20 cellular contexts compared by ENCODE assay signal in genomic region chr7:378041-378420, GRCh38.
DNase-seq lines count a peak whose midpoint lies in the region; ATAC-seq and TF ChIP-seq lines count a peak whose summit lies in the region.
"Had no signal": no experiment of that assay in that cellular context is flagged by ENCODE, and none has a peak within 500 bp of the region (broad histone marks: within the 10 kb centered on the region; RNA-seq: fewer than 3 reads in every experiment).

No MANE protein-coding gene starts in this region.

- H3K36me3 ChIP-seq in heart right ventricle (no peaks in the 10 kb centered on the region), tibial artery (no peaks in the 10 kb centered on the region)
- H3K36me3 ChIP-seq: uterus had no signal

- intact Hi-C loops in Right ventricle myocardium inferior (cut with DNase I): no loop called here
- intact Hi-C loops in heart right ventricle (cut with DNase I): loop anchor here in 1 of 10 donors (10.0 kb wide), 1 partner anchor 117 kb away; no protein-coding TSS in a partner anchor
- intact Hi-C loops in tibial artery (cut with DNase I; ENCODE audit: low total_unique reads): no loop called here

- TF ChIP-seq CTCF in heart right ventricle (IDR thresholded peaks at IDR 0.05) (no peak), WTC11 (IDR thresholded peaks at IDR 0.05) (no peak), glutamatergic neuron (IDR thresholded peaks at IDR 0.05; ENCODE audit: partially characterized antibody, unreplicated experiment) (no peak), tibial artery (IDR thresholded peaks at IDR 0.05) (no peak)

- H3K4me1 ChIP-seq in heart right ventricle (peaks cover 0 to 24% (median 13%) of the 10 kb centered on the region in 9 donors), tibial artery (peaks cover 0 to 15% (median 7%) of the 10 kb centered on the region in 4 donors)
- H3K4me1 ChIP-seq: uterus had no signal

- H3K27me3 ChIP-seq in heart right ventricle (peaks cover 0 to 57% (median 41%) of the 10 kb centered on the region in 7 donors), tibial artery (peaks cover 0 to 39% of the 10 kb centered on the region in 2 donors)
- H3K27me3 ChIP-seq: uterus had no signal

- 95 to 97% methylated on average over 13 of the region's 13 CpGs for WGBS in heart right ventricle, 2 donors

- DNase-seq in Right ventricle myocardium inferior (ENCODE audit: missing footprints) (peak; percentile 45), heart right ventricle (no peak), WTC11 (ENCODE audit: low spot score) (peak; percentile 4), glutamatergic neuron (no peak), tibial artery (peak; percentile 12 to 33)
- DNase-seq: amygdala; KBM-7; NCI-H1436; NK-92 treated with Interleukin-12 subunit alpha and Interleukin-12 subunit beta, amount 100 ng/mL, for 24 hours had no signal

- ATAC-seq in Right ventricle myocardium inferior (no peak), heart right ventricle (no peak), WTC11 (no peak), SK-N-SH treated with all-trans-retinoic acid at 6 μM for 48 hours (no peak), GM19452 (IDR thresholded peaks at IDR 0.05; ENCODE audit: unreplicated experiment) (no peak)
- ATAC-seq: CD8-positive, alpha-beta T cell; left colon; Panc1 had no signal

- H3K27ac ChIP-seq in heart right ventricle (no peak overlapping the region), tibial artery (no peak overlapping the region)
- H3K27ac ChIP-seq: uterus had no signal

- no peaks in the 10 kb centered on the region for H3K36me3 Mint-ChIP-seq in WTC11
- H3K36me3 Mint-ChIP-seq in glutamatergic neuron (ENCODE audit: unreplicated experiment): no peaks in the 10 kb centered on the region
- H3K36me3 Mint-ChIP-seq: CD8-positive, alpha-beta T cell had no signal

- H3K4me3 Mint-ChIP-seq in WTC11 (no peak overlapping the region), glutamatergic neuron (ENCODE audit: unreplicated experiment) (no peak overlapping the region)
- H3K4me3 Mint-ChIP-seq: activated B cell treated with CpG ODN at 0.5 μM for 24 hours; CD8-positive, alpha-beta T cell; dendritic cell treated with granulocyte-macrophage colony-stimulating factor and Interleukin-4, amounts not matched to agents 40 ng/mL and 50 ng/mL, for 4 days; H9; neural crest cell had no signal

- CTCF ChIA-PET in WTC11 (lab: Charles Lee): interaction anchor here (1.7 kb wide), 1 partner anchor 56 kb away, joined by 4 read pairs; no protein-coding TSS in a partner anchor

- H3K9me3 Mint-ChIP-seq in WTC11 (no peaks in the 10 kb centered on the region), glutamatergic neuron (ENCODE audit: unreplicated experiment) (peaks cover 4% of the 10 kb centered on the region)
- H3K9me3 Mint-ChIP-seq: CD8-positive, alpha-beta T cell; dendritic cell treated with granulocyte-macrophage colony-stimulating factor and Interleukin-4, amounts not matched to agents 40 ng/mL and 50 ng/mL, for 4 days; neural crest cell had no signal

- H3K4me1 Mint-ChIP-seq in WTC11 (peaks cover 2% of the 10 kb centered on the region), glutamatergic neuron (ENCODE audit: low read depth, unreplicated experiment) (no peaks in the 10 kb centered on the region)

- H3K4me3 ChIP-seq in heart right ventricle (no peak overlapping the region), tibial artery (no peak overlapping the region)
- H3K4me3 ChIP-seq: uterus had no signal

- H3K27me3 Mint-ChIP-seq in WTC11 (ENCODE audit: low read depth): peaks cover 11% of the 10 kb centered on the region; the same call in 1 of the 2 replicates
- H3K27me3 Mint-ChIP-seq in glutamatergic neuron (ENCODE audit: unreplicated experiment): peaks cover 6% of the 10 kb centered on the region
- H3K27me3 Mint-ChIP-seq: progenitor cell of endocrine pancreas had no signal

- POLR2A ChIA-PET in WTC11 (lab: Charles Lee): no interaction called here

- no peak overlapping the region for H3K27ac Mint-ChIP-seq in WTC11
- H3K27ac Mint-ChIP-seq in glutamatergic neuron (ENCODE audit: unreplicated experiment): peak overlapping the region; percentile 17
- H3K27ac Mint-ChIP-seq: activated B cell treated with CpG ODN at 0.5 μM for 24 hours; CD8-positive, alpha-beta T cell; dendritic cell treated with granulocyte-macrophage colony-stimulating factor and Interleukin-4, amounts not matched to agents 40 ng/mL and 50 ng/mL, for 4 days; progenitor cell of endocrine pancreas had no signal

- peaks cover 0 to 9% (median 0%) of the 10 kb centered on the region in 11 donors for H3K9me3 ChIP-seq in heart right ventricle
- no peaks in the 10 kb centered on the region for H3K9me3 ChIP-seq in tibial artery
- H3K9me3 ChIP-seq: uterus had no signal

TF ChIP-seq in WTC11, 78 proteins besides CTCF, POLR2A, EP300 and RAD21:
- TF ChIP-seq PRRX2 (CRISPR knock-in tag; IDR thresholded peaks at IDR 0.05): no peak
- TF ChIP-seq JUN (CRISPR knock-in tag; IDR thresholded peaks at IDR 0.05): no peak
- TF ChIP-seq MLX (CRISPR knock-in tag; IDR thresholded peaks at IDR 0.05): no peak
- no peak for TF ChIP-seq RORB (CRISPR knock-in tag; IDR thresholded peaks at IDR 0.05)
- no peak for TF ChIP-seq HMGXB4 (CRISPR knock-in tag; IDR thresholded peaks at IDR 0.05)
- no peak for TF ChIP-seq ELF4 (CRISPR knock-in tag; IDR thresholded peaks at IDR 0.05; ENCODE audit: low read depth)

TF ChIP-seq in SK-N-SH treated with all-trans-retinoic acid at 6 μM for 48 hours, 23 proteins besides CTCF, POLR2A, EP300 and RAD21:
- TF ChIP-seq TSHZ2 (CRISPR knock-in tag; IDR thresholded peaks at IDR 0.05): no peak
- no peak for TF ChIP-seq CREB5 (CRISPR knock-in tag; IDR thresholded peaks at IDR 0.05; ENCODE audit: low read depth)
- TF ChIP-seq GLIS3 (CRISPR knock-in tag; IDR thresholded peaks at IDR 0.05): no peak
- TF ChIP-seq SNAI2 (CRISPR knock-in tag; IDR thresholded peaks at IDR 0.05): no peak
- no peak for TF ChIP-seq POU6F1 (CRISPR knock-in tag; IDR thresholded peaks at IDR 0.05; ENCODE audit: borderline replicate concordance, low read depth)
- TF ChIP-seq ZFP30 (CRISPR knock-in tag; IDR thresholded peaks at IDR 0.05): no peak
TF ChIP-seq in SK-N-SH treated with all-trans-retinoic acid at 6 μM for 48 hours: peak in this region for 0.

Comparison
In these comparisons a context has a peak if more than half of its experiments do, and no peak if none do; other contexts are left out.
1. DNase-seq: peak in Right ventricle myocardium inferior (single experiment), WTC11 (single experiment) and tibial artery (2 of 2); none in heart right ventricle (0 of 2) and glutamatergic neuron (single experiment).